28 cellular contexts compared by ENCODE assay signal in genomic region chr14:89315493-89316456, GRCh38.
A peak's percentile ranks its signal among the peaks of the same experiment; 100 is the strongest.
DNase-seq lines count a peak whose midpoint lies in the region; ATAC-seq and TF ChIP-seq lines count a peak whose summit lies in the region.
"Had no signal": no experiment of that assay in that cellular context is flagged by ENCODE, and none has a peak within 500 bp of the region (broad histone marks: within the 10 kb centered on the region; RNA-seq: fewer than 3 reads in every experiment).

No MANE protein-coding gene starts in this region.

- POLR2A ChIA-PET in PC-9 (lab: Charles Lee; ENCODE audit: unreplicated experiment), result no interaction called here

- H3T11ph ChIP-seq in H9 (ENCODE audit: low read length), result no peak overlapping the region

- H3K4me1 ChIP-seq in H9 (ENCODE audit: insufficient read depth, low read length), result peaks cover 2% of the 10 kb centered on the region; the same call in 1 of the 2 replicates
- no peaks in the 10 kb centered on the region for H3K4me1 ChIP-seq in PC-9 (replicated peaks; ENCODE audit: insufficient read depth)
- H3K4me1 ChIP-seq: body of pancreas, upper lobe of right lung had no signal

- no peaks in the 10 kb centered on the region for H3K9me2 ChIP-seq in PC-9 (ENCODE audit: insufficient read depth)

- H3K4me1 Mint-ChIP-seq in H9 (peaks cover 18 to 21% of the 10 kb centered on the region in 2 experiments), naive B cell (peaks cover 42 to 79% (median 62%) of the 10 kb centered on the region in 3 donors)
- H3K4me1 Mint-ChIP-seq in dendritic cell treated with granulocyte-macrophage colony-stimulating factor and Interleukin-4, amounts not matched to agents 40 ng/mL and 50 ng/mL, for 4 days (ENCODE audit: low read depth), result peaks cover 38% of the 10 kb centered on the region
- peaks cover 48% of the 10 kb centered on the region for H3K4me1 Mint-ChIP-seq in activated T-cell treated with anti-CD3 and anti-CD28 coated beads, Interleukin-2, amount 50 U/mL, for 72 hours (ENCODE audit: low read depth)

- no peak overlapping the region for H2AK5ac ChIP-seq in H9 (ENCODE audit: insufficient read length, low read length)

- H2BK12ac ChIP-seq in H9 (ENCODE audit: insufficient read length, low read depth, low read length), result no peak overlapping the region

- DNase-seq in Ammon's horn (ENCODE audit: low spot score) (peak; percentile 22), H9 (no peak), naive B cell (no peak), NCI-H2171 treated with DMSO at 0.1 percent for 48 hours (lab: John Stamatoyannopoulos, UW) (no peak), PC-9 (no peak)
- DNase-seq in stimulated activated CD4-positive, alpha-beta T cell treated with anti-CD3 and anti-CD28 coated beads, Interleukin-2, amount 100 ng/mL, for 48 hours, result no peak
- no peak for DNase-seq in activated T-cell treated with anti-CD3 and anti-CD28 coated beads, Interleukin-2, amount 50 U/mL, for 72 hours
- DNase-seq: activated gamma-delta T cell; activated T-cell treated with anti-CD3 and anti-CD28 coated beads for 4 hours; adrenal gland; body of pancreas; C1 segment of cervical spinal cord; Calu3; effector CD8-positive, alpha-beta T cell; KBM-7; midbrain; MM.1S; naive thymus-derived CD8-positive, alpha-beta T cell; NCI-H2029; ovary; retina; stimulated activated CD4-positive, alpha-beta T cell treated with anti-CD3 and anti-CD28 coated beads, Interleukin-1b, Interleukin-23, amount 100 ng/mL, for 48 hours; T-cell; upper lobe of right lung had no signal

- no peak overlapping the region for H2BK120ac ChIP-seq in H9 (ENCODE audit: low read depth, low read length, poor library complexity, severe bottlenecking)

- H3K9me3 ChIP-seq in H9 (ENCODE audit: control insufficient read depth, low read depth, low read length) (peaks cover 9% of the 10 kb centered on the region), PC-9 (ENCODE audit: insufficient read depth, low read depth) (no peaks in the 10 kb centered on the region)
- H3K9me3 ChIP-seq: adrenal gland, body of pancreas, ovary, upper lobe of right lung had no signal

- no peaks in the 10 kb centered on the region for H3K27me3 Mint-ChIP-seq in H9 (ENCODE audit: low read depth)
- H3K27me3 Mint-ChIP-seq in dendritic cell treated with granulocyte-macrophage colony-stimulating factor and Interleukin-4, amounts not matched to agents 40 ng/mL and 50 ng/mL, for 4 days, result no peaks in the 10 kb centered on the region
- no peaks in the 10 kb centered on the region for H3K27me3 Mint-ChIP-seq in naive B cell
- no peaks in the 10 kb centered on the region for H3K27me3 Mint-ChIP-seq in activated T-cell treated with anti-CD3 and anti-CD28 coated beads, Interleukin-2, amount 50 U/mL, for 72 hours (ENCODE audit: low read depth)
- H3K27me3 Mint-ChIP-seq: naive thymus-derived CD8-positive, alpha-beta T cell; T-cell had no signal

- no peak overlapping the region for H2BK20ac ChIP-seq in H9 (ENCODE audit: low read depth, low read length, poor library complexity, severe bottlenecking)

- intact Hi-C loops in dendritic cell treated with granulocyte-macrophage colony-stimulating factor and Interleukin-4, amounts not matched to agents 40 ng/mL and 50 ng/mL, for 4 days (cut with micrococcal nuclease), result no loop called here
- intact Hi-C loops in PC-9 (cut with micrococcal nuclease; ENCODE audit: unreplicated experiment), result loop anchor here (10.0 kb wide), 1 partner anchor 271 kb away; no protein-coding TSS in a partner anchor

- H4K8ac ChIP-seq in H9 (replicated peaks; ENCODE audit: insufficient read length, low read depth, low read length), result no peak overlapping the region

- no peaks in the 10 kb centered on the region for H3K27me3 ChIP-seq in H9 (ENCODE audit: insufficient read depth, low read length)
- H3K27me3 ChIP-seq in PC-9 (ENCODE audit: insufficient read depth, low read depth), result 0 out of 2 replicates have a peak, but pooled peaks cover 7% of the 10 kb centered on the region
- H3K27me3 ChIP-seq: adrenal gland, body of pancreas, ovary, upper lobe of right lung had no signal

- CTCF ChIA-PET in PC-9 (lab: Charles Lee), result no interaction called here

- H3K14ac ChIP-seq in H9 (ENCODE audit: insufficient read depth, low read length), result no peak overlapping the region

- ATAC-seq in naive B cell (ENCODE audit: low read depth in 2 of 2), result no peak
- no peak for ATAC-seq in activated T-cell treated with anti-CD3 and anti-CD28 coated beads, Interleukin-2, amount 50 U/mL, for 72 hours (replicated peaks in 1 of 2)
- ATAC-seq: body of pancreas; GM12878; naive thymus-derived CD8-positive, alpha-beta T cell; T-cell; upper lobe of right lung had no signal

- H4K20me1 ChIP-seq in H9 (ENCODE audit: control insufficient read depth, insufficient read depth, insufficient read length), result no peaks in the 10 kb centered on the region
- no peaks in the 10 kb centered on the region for H4K20me1 ChIP-seq in PC-9 (ENCODE audit: insufficient read depth)

- no peak overlapping the region for H3K23ac ChIP-seq in H9 (ENCODE audit: insufficient read length, low read depth, low read length)

- H3K4me3 Mint-ChIP-seq in H9 (no peak overlapping the region), naive B cell (no peak overlapping the region)
- no peak overlapping the region for H3K4me3 Mint-ChIP-seq in dendritic cell treated with granulocyte-macrophage colony-stimulating factor and Interleukin-4, amounts not matched to agents 40 ng/mL and 50 ng/mL, for 4 days
- H3K4me3 Mint-ChIP-seq in activated T-cell treated with anti-CD3 and anti-CD28 coated beads, Interleukin-2, amount 50 U/mL, for 72 hours, result no peak overlapping the region
- H3K4me3 Mint-ChIP-seq: naive thymus-derived CD8-positive, alpha-beta T cell; T-cell had no signal

- no peaks in the 10 kb centered on the region for H3F3A ChIP-seq in PC-9 (ENCODE audit: insufficient read depth, low read depth)

- no peak overlapping the region for H2BK5ac ChIP-seq in H9 (ENCODE audit: insufficient read length, low read length)

- H3K79me1 ChIP-seq in H9 (ENCODE audit: insufficient read depth, low read depth, low read length, poor library complexity, severe bottlenecking), result peaks cover 11% of the 10 kb centered on the region

- H2AFZ ChIP-seq in H9 (ENCODE audit: low read length), result no peak overlapping the region
- no peak overlapping the region for H2AFZ ChIP-seq in PC-9

- peaks cover 47 to 65% (median 56%) of the 10 kb centered on the region in 3 experiments for H3K36me3 Mint-ChIP-seq in H9 (ENCODE audit: insufficient read depth in 1 of 3, low read depth in 3 of 3)
- peaks cover 36% of the 10 kb centered on the region for H3K36me3 Mint-ChIP-seq in dendritic cell treated with granulocyte-macrophage colony-stimulating factor and Interleukin-4, amounts not matched to agents 40 ng/mL and 50 ng/mL, for 4 days (ENCODE audit: low read depth)
- peaks cover 6 to 14% of the 10 kb centered on the region in 2 donors for H3K36me3 Mint-ChIP-seq in naive B cell
- peaks cover 10 to 23% of the 10 kb centered on the region in 2 donors for H3K36me3 Mint-ChIP-seq in activated T-cell treated with anti-CD3 and anti-CD28 coated beads, Interleukin-2, amount 50 U/mL, for 72 hours (ENCODE audit: insufficient read depth in 2 of 2)

- no peak overlapping the region for H4K5ac ChIP-seq in H9 (ENCODE audit: insufficient read length, low read depth, low read length)

- H3K36me3 ChIP-seq in PC-9 (ENCODE audit: low read depth), result no peaks in the 10 kb centered on the region
- H3K36me3 ChIP-seq: adrenal gland, ovary, upper lobe of right lung had no signal

- no CpG with 5 or more reads among the region's 10 CpGs for WGBS in H9 (ENCODE audit: extremely low coverage, insufficient read length, low lambda C conversion rate)

- H3K4me3 ChIP-seq in PC-9, result no peak overlapping the region
- H3K4me3 ChIP-seq: adrenal gland, body of pancreas, GM12878, ovary, smooth muscle cell, upper lobe of right lung had no signal

- no peak overlapping the region for H3K9ac ChIP-seq in H9 (ENCODE audit: extremely low read depth, insufficient read length, low read length)

- H3K18ac ChIP-seq in H9 (ENCODE audit: insufficient read length, low read depth, low read length), result no peak overlapping the region

- H3K4me2 ChIP-seq in H9 (ENCODE audit: insufficient read depth, insufficient read length, low read length) (no peak overlapping the region), PC-9 (no peak overlapping the region)
- H3K4me2 ChIP-seq: smooth muscle cell had no signal

- TF ChIP-seq CTCF in H9 (conservative IDR thresholded peaks at IDR 0.05), result no peak
- no peak for TF ChIP-seq CTCF in PC-9 (conservative IDR thresholded peaks at IDR 0.05)

- H3K27ac ChIP-seq in H9 (ENCODE audit: insufficient read length, low read depth, low read length) (no peak overlapping the region), PC-9 (no peak overlapping the region)
- H3K27ac ChIP-seq: adrenal gland, body of pancreas, epithelial cell of prostate, ovary, upper lobe of right lung had no signal

- H3K27ac Mint-ChIP-seq in H9, result peak overlapping the region in 2 of 3 experiments; percentile 54 to 62; a peak in 3 of 7 replicates
- H3K27ac Mint-ChIP-seq in dendritic cell treated with granulocyte-macrophage colony-stimulating factor and Interleukin-4, amounts not matched to agents 40 ng/mL and 50 ng/mL, for 4 days, result peak overlapping the region; percentile 37
- peak overlapping the region; percentile 25 to 70 (median 52) for H3K27ac Mint-ChIP-seq in naive B cell
- H3K27ac Mint-ChIP-seq in activated T-cell treated with anti-CD3 and anti-CD28 coated beads, Interleukin-2, amount 50 U/mL, for 72 hours, result no peak overlapping the region

- H3K23me2 ChIP-seq in H9 (ENCODE audit: insufficient read length, low read depth, low read length, poor library complexity, severe bottlenecking), result no peaks in the 10 kb centered on the region

- H2BK15ac ChIP-seq in H9 (ENCODE audit: low read depth, low read length), result no peak overlapping the region

- H3K4ac ChIP-seq in H9 (ENCODE audit: low read depth, low read length), result no peak overlapping the region

- no peak overlapping the region for H3K56ac ChIP-seq in H9 (ENCODE audit: insufficient read length, low read depth, low read length)

- peaks cover 22 to 24% of the 10 kb centered on the region in 2 experiments for H3K9me3 Mint-ChIP-seq in H9
- no peaks in the 10 kb centered on the region for H3K9me3 Mint-ChIP-seq in dendritic cell treated with granulocyte-macrophage colony-stimulating factor and Interleukin-4, amounts not matched to agents 40 ng/mL and 50 ng/mL, for 4 days
- peaks cover 0 to 14% (median 5%) of the 10 kb centered on the region in 7 donors for H3K9me3 Mint-ChIP-seq in naive B cell
- peaks cover 0 to 15% of the 10 kb centered on the region in 2 donors for H3K9me3 Mint-ChIP-seq in activated T-cell treated with anti-CD3 and anti-CD28 coated beads, Interleukin-2, amount 50 U/mL, for 72 hours

- no peak overlapping the region for H4K91ac ChIP-seq in H9 (ENCODE audit: insufficient read length, low read depth, low read length)

- BruUV-seq in PC-9 (replicated peaks; lab: Mats Ljungman, UMichigan), result no TSS peak

- H3K79me2 ChIP-seq in H9 (ENCODE audit: insufficient read depth, low read length) (peaks cover 27% of the 10 kb centered on the region; the same call in 1 of the 2 replicates), PC-9 (ENCODE audit: low read depth) (no peaks in the 10 kb centered on the region)
